Comparison of ENCODE assay signal across 28 cellular contexts in genomic region chr3:43411429-43411828, GRCh38.
DNase-seq lines count a peak whose midpoint lies in the region; ATAC-seq and TF ChIP-seq lines count a peak whose summit lies in the region.
"Had no signal": no experiment of that assay in that cellular context is flagged by ENCODE, and none has a peak within 500 bp of the region (broad histone marks: within the 10 kb centered on the region; RNA-seq: fewer than 3 reads in every experiment).

No MANE protein-coding gene starts in this region.

- DNase-seq in Ammon's horn (ENCODE audit: low spot score) = peak; percentile 84
- peak; percentile 13 for DNase-seq in NCI-H1105 (lab: John Stamatoyannopoulos, UW)
- DNase-seq in NCI-H69 (lab: John Stamatoyannopoulos, UW) = peak; percentile 4
- DNase-seq in head of caudate nucleus = peak in 32 of 42 donors; percentile 6 to 73 (median 38)
- DNase-seq in sciatic nerve (ENCODE audit: low spot score) = no peak
- DNase-seq in right atrium auricular region (ENCODE audit: low spot score) = no peak
- DNase-seq in GF-D8 (lab: John Stamatoyannopoulos, UW) = no peak
- DNase-seq: activated CD4-positive, alpha-beta T cell treated with anti-CD3 and anti-CD28 coated beads for 4 hours; activated CD8-positive, alpha-beta memory T cell treated with anti-CD3 and anti-CD28 coated beads for 24 hours; activated gamma-delta T cell; activated naive CD8-positive, alpha-beta T cell treated with anti-CD3 and anti-CD28 coated beads, Interleukin-2, amount 10 ng/mL, durations not matched to agents 7 days and 5 days; activated T-cell treated with anti-CD3 and anti-CD28 coated beads, Interleukin-2, amount 50 U/mL, for 1 hour; AML-193; CD8-positive, alpha-beta T cell; central memory CD4-positive, alpha-beta T cell; HFFc6; kidney; naive thymus-derived CD8-positive, alpha-beta T cell; NCI-H2227 treated with DMSO at 0.1 percent for 48 hours; Right ventricle myocardium superior; small intestine; stimulated activated CD4-positive, alpha-beta T cell treated with anti-CD3 and anti-CD28 coated beads, Interleukin-1b, Interleukin-23, amount 100 ng/mL, for 48 hours; stomach; T-helper 2 cell; trophoblast cell had no signal

- H3K4me1 ChIP-seq in right atrium auricular region = peaks cover 0 to under 1% of the 10 kb centered on the region in 2 donors

- no peaks in the 10 kb centered on the region for H3K27me3 ChIP-seq in right atrium auricular region
- H3K27me3 ChIP-seq: stomach had no signal

- H3K4me3 ChIP-seq in right atrium auricular region = no peak overlapping the region
- H3K4me3 ChIP-seq: dorsolateral prefrontal cortex, GM23338, stomach had no signal

- intact Hi-C loops in head of caudate nucleus (cut with DNase I) = no loop called here
- intact Hi-C loops in sciatic nerve (cut with DNase I) = no loop called here

- no peak for TF ChIP-seq CTCF in right atrium auricular region (IDR thresholded peaks at IDR 0.05)

- no peaks in the 10 kb centered on the region for H3K9me3 ChIP-seq in right atrium auricular region
- H3K9me3 ChIP-seq: stomach had no signal

- H3K27ac ChIP-seq in right atrium auricular region = no peak overlapping the region
- H3K27ac ChIP-seq: stomach had no signal

- no peaks in the 10 kb centered on the region for H3K36me3 ChIP-seq in right atrium auricular region

- ATAC-seq in HG02884 (IDR thresholded peaks at IDR 0.05; ENCODE audit: unreplicated experiment) (no peak), sciatic nerve (no peak)
- ATAC-seq: CD8-positive, alpha-beta T cell; GM23338; naive thymus-derived CD8-positive, alpha-beta T cell had no signal

Comparison
In these comparisons a context has a peak if more than half of its experiments do, and no peak if none do; other contexts are left out.
1. DNase-seq: peak in Ammon's horn (single experiment), NCI-H1105 (single experiment), NCI-H69 (single experiment) and head of caudate nucleus (32 of 42); none in sciatic nerve (single experiment), right atrium auricular region (single experiment) and GF-D8 (single experiment).